In the genomic region with DNA sequence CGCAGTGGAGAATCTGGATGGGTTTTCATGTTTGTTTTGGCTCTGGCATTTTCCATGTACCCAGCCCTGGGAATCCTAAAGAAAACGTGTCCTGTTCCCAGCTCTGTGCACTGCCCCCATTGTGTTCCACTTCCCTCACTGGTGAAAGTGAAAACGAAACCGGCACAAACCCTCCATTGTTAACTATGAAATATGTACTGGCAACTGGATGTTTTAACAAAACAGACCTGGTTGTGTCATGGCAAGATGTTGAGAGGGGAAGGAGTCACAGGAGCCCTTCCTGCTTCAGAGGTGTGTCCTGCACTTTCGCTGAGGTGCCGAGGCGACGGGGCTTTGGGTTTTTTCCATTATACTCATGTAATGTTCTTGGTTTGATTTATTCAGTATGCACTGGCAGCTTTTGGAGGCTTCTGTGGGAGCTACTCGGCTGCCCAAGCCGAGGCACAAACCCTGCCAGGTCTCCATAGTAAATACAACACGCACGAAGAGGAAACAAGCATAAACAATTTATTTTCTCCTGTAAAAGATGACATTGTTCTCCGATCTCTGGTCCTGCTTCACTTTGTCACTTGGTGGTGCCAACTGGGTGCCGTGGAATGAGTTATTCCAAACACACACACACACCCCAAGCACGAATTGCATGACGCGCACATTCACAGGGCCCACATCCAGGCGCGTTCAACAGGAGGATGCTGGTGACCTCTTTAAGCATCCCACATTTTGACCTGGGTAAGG, we compare ENCODE assay signal across 8 cellular contexts.
A peak's percentile ranks its signal among the peaks of the same experiment; 100 is the strongest.
DNase-seq lines count a peak whose midpoint lies in the region; FAIRE-seq and TF ChIP-seq lines count a peak whose summit lies in the region.

No MANE protein-coding gene starts in this region.

- no peaks in the 10 kb centered on the region for H3K36me3 ChIP-seq in osteoblast (ENCODE audit: insufficient read depth, low read length)
- H3K36me3 ChIP-seq in testis (ENCODE audit: low read depth, missing control alignments), result no peaks in the 10 kb centered on the region
- no peaks in the 10 kb centered on the region for H3K36me3 ChIP-seq in hepatocyte (replicated peaks; ENCODE audit: insufficient read depth, low read depth)

- H3K27ac ChIP-seq in osteoblast (ENCODE audit: low read depth, low read length) (peak overlapping the region; percentile 97), testis (peak overlapping the region; percentile 32 to 74), hepatocyte (no peak overlapping the region)

- peaks cover 48% of the 10 kb centered on the region for H3K36me3 Mint-ChIP-seq in Calu3 (ENCODE audit: insufficient read depth, unreplicated experiment)

- DNase-seq in Calu3, result peak; percentile 61
- no peak for DNase-seq in H54 (ENCODE audit: insufficient read length, low spot score)
- DNase-seq in NCI-H2227 (lab: John Stamatoyannopoulos, UW; ENCODE audit: unreplicated experiment), result peak; percentile 29
- DNase-seq in activated T-cell treated with anti-CD3 and anti-CD28 coated beads for 24 hours (ENCODE audit: low read depth), result peak; percentile 43
- DNase-seq in fibroblast of gingiva (ENCODE audit: low read depth), result peak; percentile 70
- DNase-seq in osteoblast (ENCODE audit: insufficient read length, low spot score, missing footprints), result peak; percentile 58
- DNase-seq in testis, result no peak
- no peak for DNase-seq in hepatocyte (ENCODE audit: low spot score)

- CTCF ChIA-PET in Calu3 (lab: Charles Lee), result interaction anchor here (0.5 to 1.2 kb wide), 3 partner anchors 43 to 336 kb away, joined by 3 to 4 read pairs (median 4); no protein-coding TSS in a partner anchor

- H3K4me1 ChIP-seq in osteoblast (ENCODE audit: insufficient read depth, low read length) (peaks cover 20% of the 10 kb centered on the region), testis (no peaks in the 10 kb centered on the region), hepatocyte (ENCODE audit: insufficient read depth) (peaks cover 5% of the 10 kb centered on the region)

- peak overlapping the region; percentile 65 for H3K4me3 Mint-ChIP-seq in Calu3 (ENCODE audit: low read depth, unreplicated experiment)

- H2AFZ ChIP-seq in osteoblast (ENCODE audit: low read length) (peak overlapping the region; percentile 68), hepatocyte (no peak overlapping the region)

- no peaks in the 10 kb centered on the region for H3K27me3 ChIP-seq in osteoblast (ENCODE audit: insufficient read depth, low read length)
- H3K27me3 ChIP-seq in testis, result no peaks in the 10 kb centered on the region
- no peaks in the 10 kb centered on the region for H3K27me3 ChIP-seq in hepatocyte

- no peaks in the 10 kb centered on the region for H3K9me2 ChIP-seq in hepatocyte (replicated peaks; ENCODE audit: insufficient read depth)

- no peak for TF ChIP-seq CTCF in Calu3 (IDR thresholded peaks at IDR 0.05; ENCODE audit: unreplicated experiment)
- no peak for TF ChIP-seq CTCF in osteoblast (IDR thresholded peaks at IDR 0.05; ENCODE audit: extremely low read depth, low read depth, low read length)
- TF ChIP-seq CTCF in testis (IDR thresholded peaks at IDR 0.05), result no peak
- no peak for TF ChIP-seq CTCF in hepatocyte (IDR thresholded peaks at IDR 0.05; ENCODE audit: poor library complexity)

- H3K27me3 Mint-ChIP-seq in Calu3 (ENCODE audit: unreplicated experiment), result no peaks in the 10 kb centered on the region

- no peak for TF ChIP-seq POLR2A in H54 (IDR thresholded peaks at IDR 0.05; ENCODE audit: low read depth, low read length)
- TF ChIP-seq POLR2A in testis (IDR thresholded peaks at IDR 0.05), result no peak

- peak overlapping the region; percentile 83 for H3K27ac Mint-ChIP-seq in Calu3 (ENCODE audit: unreplicated experiment)

- peaks cover 74% of the 10 kb centered on the region for H3K79me2 ChIP-seq in osteoblast (ENCODE audit: insufficient read depth, low read length)
- peaks cover 62% of the 10 kb centered on the region for H3K79me2 ChIP-seq in hepatocyte

- H3K4me2 ChIP-seq in osteoblast (ENCODE audit: insufficient read depth, low read length), result peak overlapping the region; percentile 82
- H3K4me2 ChIP-seq in hepatocyte, result no peak overlapping the region

- peaks cover 48% of the 10 kb centered on the region for H3K4me1 Mint-ChIP-seq in Calu3 (ENCODE audit: low read depth, unreplicated experiment)

- peak; percentile 53 for FAIRE-seq in H54 (lab: Jason Lieb, UNC)

- H3K4me3 ChIP-seq in osteoblast (ENCODE audit: insufficient read depth, low read length) (peak overlapping the region; percentile 71), testis (no peak overlapping the region), hepatocyte (no peak overlapping the region)

- no peaks in the 10 kb centered on the region for H3K9me3 Mint-ChIP-seq in Calu3 (ENCODE audit: low read depth, unreplicated experiment)

- WGBS in testis, 2 donors, result 74% methylated on average over 19 of the region's 19 CpGs
- 91% methylated on average over 19 of the region's 19 CpGs for WGBS in hepatocyte (ENCODE audit: low lambda C conversion rate, missing lambda C conversion rate)

- intact Hi-C loops in Calu3 (cut with micrococcal nuclease; ENCODE audit: unreplicated experiment) (no loop called here), testis (cut with DNase I; ENCODE audit: low total_unique reads) (no loop called here)

- no peaks in the 10 kb centered on the region for H4K20me1 ChIP-seq in osteoblast (ENCODE audit: insufficient read depth, low read length)
- peaks cover 3% of the 10 kb centered on the region for H4K20me1 ChIP-seq in hepatocyte (ENCODE audit: insufficient read depth, poor library complexity, severe bottlenecking)

- H3K9me3 ChIP-seq in osteoblast (ENCODE audit: low read depth, low read length) (no peaks in the 10 kb centered on the region), testis (no peaks in the 10 kb centered on the region), hepatocyte (ENCODE audit: low read depth) (no peaks in the 10 kb centered on the region)

- TSS peak; percentile 86 for BruUV-seq in Calu3 (replicated peaks; lab: Mats Ljungman, UMichigan)

Comparison
In these comparisons a context has a peak if more than half of its experiments do, and no peak if none do; other contexts are left out.
1. DNase-seq: peak in Calu3 (single experiment), NCI-H2227 (single experiment), activated T-cell treated with anti-CD3 and anti-CD28 coated beads for 24 hours (single experiment), fibroblast of gingiva (single experiment) and osteoblast (single experiment); none in H54 (single experiment), testis (single experiment) and hepatocyte (single experiment).